Comparison of ENCODE assay signal across 8 cellular contexts in the genomic region with DNA sequence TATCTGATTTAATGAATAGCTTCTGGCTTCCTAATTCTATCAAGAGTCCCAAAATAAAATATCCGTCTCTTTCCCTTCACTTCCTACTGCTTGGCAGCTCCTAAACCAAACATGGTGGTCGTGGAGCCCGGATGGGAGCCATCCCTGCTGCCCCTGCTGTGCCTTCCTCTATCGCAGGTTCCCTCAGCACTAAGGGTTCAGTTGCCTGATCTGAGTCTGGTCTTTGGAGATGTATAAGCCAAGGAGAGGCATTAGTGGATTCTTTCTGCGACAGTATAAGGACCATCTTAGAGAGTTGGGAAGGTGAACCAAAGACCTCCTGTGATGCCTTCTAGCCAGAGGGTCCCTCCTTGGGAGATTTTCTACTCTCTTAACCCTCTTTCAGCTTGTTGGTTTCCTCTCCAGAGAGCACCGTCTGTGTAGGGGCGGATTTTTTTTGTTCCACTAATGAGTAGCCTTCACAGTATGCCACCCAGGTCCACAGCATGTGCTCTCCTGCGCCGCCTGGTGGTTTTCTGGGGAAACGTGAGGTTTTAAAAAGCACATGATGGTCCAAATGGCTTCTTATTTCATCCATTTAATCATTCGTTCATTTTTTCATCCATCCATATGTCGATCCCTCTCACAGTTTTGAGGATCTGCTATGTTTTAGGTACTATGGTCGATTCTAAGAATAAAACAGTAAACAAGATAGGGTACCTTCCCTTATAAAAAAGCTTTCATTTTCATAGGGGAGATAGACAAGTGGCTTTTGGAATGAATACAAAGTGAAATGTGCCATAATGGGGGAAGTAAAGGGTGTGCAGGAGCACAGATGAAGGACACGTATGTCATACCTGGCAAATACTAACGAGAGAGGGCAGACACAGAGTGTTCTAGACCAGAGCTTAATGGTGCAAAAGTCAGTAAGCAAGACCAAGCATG.
DNase-seq lines count a peak whose midpoint lies in the region; ATAC-seq and TF ChIP-seq lines count a peak whose summit lies in the region.

No MANE protein-coding gene starts in this region.

- H3K27ac ChIP-seq in heart left ventricle, result peak overlapping the region in 1 of 12 donors; percentile 4
- H3K27ac ChIP-seq in prostate gland, result no peak overlapping the region

- TF ChIP-seq POLR2A in heart left ventricle (IDR thresholded peaks at IDR 0.05) (no peak), prostate gland (IDR thresholded peaks at IDR 0.05) (no peak)

- no peak overlapping the region for H3K4me3 ChIP-seq in heart left ventricle
- H3K4me3 ChIP-seq in prostate gland, result no peak overlapping the region

- no peak for TF ChIP-seq EP300 in Ishikawa (IDR thresholded peaks at IDR 0.05; ENCODE audit: borderline replicate concordance)

- no peaks in the 10 kb centered on the region for H3K9me3 ChIP-seq in heart left ventricle
- H3K9me3 ChIP-seq in prostate gland, result no peaks in the 10 kb centered on the region

- no peaks in the 10 kb centered on the region for H3K36me3 Mint-ChIP-seq in activated naive CD8-positive, alpha-beta T cell treated with anti-CD3 and anti-CD28 coated beads, Interleukin-2, amount 10 ng/mL, durations not matched to agents 7 days and 5 days

- peaks cover 0 to 10% (median 3%) of the 10 kb centered on the region in 12 donors for H3K4me1 ChIP-seq in heart left ventricle
- no peaks in the 10 kb centered on the region for H3K4me1 ChIP-seq in prostate gland (replicated peaks)

- H3K27me3 ChIP-seq in heart left ventricle, result no peaks in the 10 kb centered on the region
- H3K27me3 ChIP-seq in prostate gland (replicated peaks; ENCODE audit: insufficient read depth), result no peaks in the 10 kb centered on the region

- peaks cover 6% of the 10 kb centered on the region for H3K4me1 Mint-ChIP-seq in activated naive CD8-positive, alpha-beta T cell treated with anti-CD3 and anti-CD28 coated beads, Interleukin-2, amount 10 ng/mL, durations not matched to agents 7 days and 5 days

- H3K4me3 Mint-ChIP-seq in activated naive CD8-positive, alpha-beta T cell treated with anti-CD3 and anti-CD28 coated beads, Interleukin-2, amount 10 ng/mL, durations not matched to agents 7 days and 5 days, result no peak overlapping the region

- H3K27ac Mint-ChIP-seq in activated naive CD8-positive, alpha-beta T cell treated with anti-CD3 and anti-CD28 coated beads, Interleukin-2, amount 10 ng/mL, durations not matched to agents 7 days and 5 days, result no peak overlapping the region

- POLR2A ChIA-PET in activated naive CD8-positive, alpha-beta T cell treated with anti-CD3 and anti-CD28 coated beads, Interleukin-2, amount 10 ng/mL, durations not matched to agents 7 days and 5 days (lab: Charles Lee), result no interaction called here

- intact Hi-C loops in heart left ventricle (cut with DNase I), result loop anchor here in 9 of 10 donors (1.0 to 10.0 kb wide), 10 partner anchors 54 to 377 kb away; no protein-coding TSS in a partner anchor
- intact Hi-C loops in prostate gland (cut with DNase I), result loop anchor here (1.0 to 5.0 kb wide), 2 partner anchors 133 to 374 kb away; no protein-coding TSS in a partner anchor

- peaks cover 7% of the 10 kb centered on the region for H3K27me3 Mint-ChIP-seq in activated naive CD8-positive, alpha-beta T cell treated with anti-CD3 and anti-CD28 coated beads, Interleukin-2, amount 10 ng/mL, durations not matched to agents 7 days and 5 days

- peak; percentile 68 for ATAC-seq in activated naive CD8-positive, alpha-beta T cell treated with anti-CD3 and anti-CD28 coated beads, Interleukin-2, amount 10 ng/mL, durations not matched to agents 7 days and 5 days (ENCODE audit: low read depth)
- ATAC-seq in heart left ventricle (peak; percentile 63 to 84 (median 74)), GM21576 (IDR thresholded peaks at IDR 0.05; ENCODE audit: unreplicated experiment) (no peak), GM19452 (IDR thresholded peaks at IDR 0.05; ENCODE audit: unreplicated experiment) (no peak)

- TF ChIP-seq RAD21 in Ishikawa (IDR thresholded peaks at IDR 0.05; ENCODE audit: low read depth), result peak; percentile 63

- TF ChIP-seq CTCF in heart left ventricle (IDR thresholded peaks at IDR 0.05), result peak; percentile 80 to 97 (median 90)
- peak; percentile 66 to 80 (median 76) for TF ChIP-seq CTCF in prostate gland (IDR thresholded peaks at IDR 0.05)

- peak; percentile 75 for DNase-seq in DMS153 treated with DMSO at 0.1 percent for 48 hours (lab: John Stamatoyannopoulos, UW; ENCODE audit: unreplicated experiment)
- peak; percentile 82 for DNase-seq in OCI-M1 (lab: John Stamatoyannopoulos, UW)
- DNase-seq in activated naive CD8-positive, alpha-beta T cell treated with anti-CD3 and anti-CD28 coated beads, Interleukin-2, amount 10 ng/mL, durations not matched to agents 7 days and 5 days, result peak; percentile 68
- peak; percentile 60 to 77 (median 62) for DNase-seq in heart left ventricle
- peak; percentile 12 for DNase-seq in prostate gland (ENCODE audit: low spot score)

- 27 to 29% (median 27%) methylated on average over 15 of the region's 15 CpGs for WGBS in heart left ventricle, 4 donors
- WGBS in prostate gland, result 27% methylated on average over 15 of the region's 15 CpGs

- peaks cover 0 to 3% (median 0%) of the 10 kb centered on the region in 9 donors for H3K36me3 ChIP-seq in heart left ventricle
- no peaks in the 10 kb centered on the region for H3K36me3 ChIP-seq in prostate gland

- H3K9me3 Mint-ChIP-seq in activated naive CD8-positive, alpha-beta T cell treated with anti-CD3 and anti-CD28 coated beads, Interleukin-2, amount 10 ng/mL, durations not matched to agents 7 days and 5 days, result no peaks in the 10 kb centered on the region

TF ChIP-seq in Ishikawa, 13 proteins besides CTCF, POLR2A, EP300 and RAD21:
- no peak for TF ChIP-seq CREB1 (IDR thresholded peaks at IDR 0.05; ENCODE audit: low read depth)
- TF ChIP-seq, protein P1, sequence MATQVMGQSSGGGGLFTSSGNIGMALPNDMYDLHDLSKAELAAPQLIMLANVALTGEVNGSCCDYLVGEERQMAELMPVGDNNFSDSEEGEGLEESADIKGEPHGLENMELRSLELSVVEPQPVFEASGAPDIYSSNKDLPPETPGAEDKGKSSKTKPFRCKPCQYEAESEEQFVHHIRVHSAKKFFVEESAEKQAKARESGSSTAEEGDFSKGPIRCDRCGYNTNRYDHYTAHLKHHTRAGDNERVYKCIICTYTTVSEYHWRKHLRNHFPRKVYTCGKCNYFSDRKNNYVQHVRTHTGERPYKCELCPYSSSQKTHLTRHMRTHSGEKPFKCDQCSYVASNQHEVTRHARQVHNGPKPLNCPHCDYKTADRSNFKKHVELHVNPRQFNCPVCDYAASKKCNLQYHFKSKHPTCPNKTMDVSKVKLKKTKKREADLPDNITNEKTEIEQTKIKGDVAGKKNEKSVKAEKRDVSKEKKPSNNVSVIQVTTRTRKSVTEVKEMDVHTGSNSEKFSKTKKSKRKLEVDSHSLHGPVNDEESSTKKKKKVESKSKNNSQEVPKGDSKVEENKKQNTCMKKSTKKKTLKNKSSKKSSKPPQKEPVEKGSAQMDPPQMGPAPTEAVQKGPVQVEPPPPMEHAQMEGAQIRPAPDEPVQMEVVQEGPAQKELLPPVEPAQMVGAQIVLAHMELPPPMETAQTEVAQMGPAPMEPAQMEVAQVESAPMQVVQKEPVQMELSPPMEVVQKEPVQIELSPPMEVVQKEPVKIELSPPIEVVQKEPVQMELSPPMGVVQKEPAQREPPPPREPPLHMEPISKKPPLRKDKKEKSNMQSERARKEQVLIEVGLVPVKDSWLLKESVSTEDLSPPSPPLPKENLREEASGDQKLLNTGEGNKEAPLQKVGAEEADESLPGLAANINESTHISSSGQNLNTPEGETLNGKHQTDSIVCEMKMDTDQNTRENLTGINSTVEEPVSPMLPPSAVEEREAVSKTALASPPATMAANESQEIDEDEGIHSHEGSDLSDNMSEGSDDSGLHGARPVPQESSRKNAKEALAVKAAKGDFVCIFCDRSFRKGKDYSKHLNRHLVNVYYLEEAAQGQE (IDR thresholded peaks at IDR 0.05; ENCODE audit: low read depth), result no peak
- TF ChIP-seq CEBPB (IDR thresholded peaks at IDR 0.05), result no peak
- no peak for TF ChIP-seq TAF1 (IDR thresholded peaks at IDR 0.05; ENCODE audit: low read depth)
- no peak for TF ChIP-seq EGR1 (IDR thresholded peaks at IDR 0.05)
- TF ChIP-seq TCF12 (IDR thresholded peaks at IDR 0.05; ENCODE audit: low read depth), result no peak
- no peak for TF ChIP-seq YY1 (IDR thresholded peaks at IDR 0.05; ENCODE audit: low read depth)
- TF ChIP-seq TEAD4 (IDR thresholded peaks at IDR 0.05), result no peak
- TF ChIP-seq, protein P2, sequence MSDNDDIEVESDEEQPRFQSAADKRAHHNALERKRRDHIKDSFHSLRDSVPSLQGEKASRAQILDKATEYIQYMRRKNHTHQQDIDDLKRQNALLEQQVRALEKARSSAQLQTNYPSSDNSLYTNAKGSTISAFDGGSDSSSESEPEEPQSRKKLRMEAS (IDR thresholded peaks at IDR 0.05), result no peak
- no peak for TF ChIP-seq NFIC (IDR thresholded peaks at IDR 0.05)
- no peak for TF ChIP-seq ZBTB7A (IDR thresholded peaks at IDR 0.05; ENCODE audit: low read depth)
- TF ChIP-seq, protein P3, sequence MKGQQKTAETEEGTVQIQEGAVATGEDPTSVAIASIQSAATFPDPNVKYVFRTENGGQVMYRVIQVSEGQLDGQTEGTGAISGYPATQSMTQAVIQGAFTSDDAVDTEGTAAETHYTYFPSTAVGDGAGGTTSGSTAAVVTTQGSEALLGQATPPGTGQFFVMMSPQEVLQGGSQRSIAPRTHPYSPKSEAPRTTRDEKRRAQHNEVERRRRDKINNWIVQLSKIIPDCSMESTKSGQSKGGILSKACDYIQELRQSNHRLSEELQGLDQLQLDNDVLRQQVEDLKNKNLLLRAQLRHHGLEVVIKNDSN (IDR thresholded peaks at IDR 0.05), result no peak
- TF ChIP-seq FOXM1 (IDR thresholded peaks at IDR 0.05; ENCODE audit: borderline replicate concordance, low read depth), result no peak

Comparison
In these comparisons a context has a peak if more than half of its experiments do, and no peak if none do; other contexts are left out.
1. DNase-seq: peak in every context shown above with its lines; median percentile 82 in OCI-M1; 75 in DMS153 treated with DMSO at 0.1 percent for 48 hours; 68 in activated naive CD8-positive, alpha-beta T cell treated with anti-CD3 and anti-CD28 coated beads, Interleukin-2, amount 10 ng/mL, durations not matched to agents 7 days and 5 days; 62 in heart left ventricle; 12 in prostate gland.
2. ATAC-seq: peak in activated naive CD8-positive, alpha-beta T cell treated with anti-CD3 and anti-CD28 coated beads, Interleukin-2, amount 10 ng/mL, durations not matched to agents 7 days and 5 days (single experiment) and heart left ventricle (4 of 4); none in GM21576 (single experiment) and GM19452 (single experiment).